Comparison of ENCODE assay signal across 8 cellular contexts in the genomic region with DNA sequence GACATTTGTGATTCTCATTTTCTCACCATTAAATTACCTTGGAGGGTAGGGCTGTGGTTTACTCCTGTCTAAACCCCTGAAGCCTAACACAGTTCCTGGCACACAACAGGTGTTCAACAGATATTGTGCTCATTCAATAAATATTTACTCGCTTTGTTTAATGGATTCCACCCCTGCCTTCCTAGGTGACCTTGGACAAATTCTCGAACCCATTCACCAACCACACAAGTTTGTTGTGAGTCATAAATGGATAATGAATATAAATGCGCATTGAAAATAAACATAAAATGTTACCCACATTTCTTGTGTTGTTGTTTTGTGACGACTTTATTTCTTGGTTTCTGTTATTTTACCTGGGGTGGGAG. TPM values are rescaled to one million over a fixed set of nuclear protein-coding genes. Genes with fewer than 3 reads are reported as not detected.
A peak's percentile ranks its signal among the peaks of the same experiment; 100 is the strongest.
DNase-seq lines count a peak whose midpoint lies in the region; ATAC-seq, FAIRE-seq and TF ChIP-seq lines count a peak whose summit lies in the region.

No MANE protein-coding gene starts in this region.

- CTCF ChIA-PET in RWPE1 (lab: Yijun Ruan, JAX), result interaction anchor here (0.7 to 1.1 kb wide), 2 partner anchors 26 to 1692 kb away, joined by 4 to 6 read pairs; no protein-coding TSS in a partner anchor

- intact Hi-C loops in right cardiac atrium (cut with DNase I) (no loop called here), left ventricle myocardium superior (cut with micrococcal nuclease) (no loop called here), kidney (cut with DNase I) (no loop called here)

- no peak for ATAC-seq in right cardiac atrium
- no peak for ATAC-seq in left ventricle myocardium superior
- no peak for ATAC-seq in GM21381 (IDR thresholded peaks at IDR 0.05; ENCODE audit: unreplicated experiment)
- ATAC-seq in GM18909 (IDR thresholded peaks at IDR 0.05; ENCODE audit: poor library complexity, unreplicated experiment), result no peak
- ATAC-seq in HG03025 (IDR thresholded peaks at IDR 0.05; ENCODE audit: low FRiP score, unreplicated experiment), result no peak

- H3K27ac ChIP-seq in right cardiac atrium (ENCODE audit: low read length) (no peak overlapping the region), RWPE1 (peak overlapping the region; percentile 60; the same call in 1 of the 2 replicates), kidney (ENCODE audit: low read depth in 2 of 2, low read length in 2 of 2) (peak overlapping the region in 1 of 2 donors; percentile 49)

- DNase-seq in right cardiac atrium, result no peak
- DNase-seq in left ventricle myocardium superior, result no peak
- DNase-seq in RWPE1 (ENCODE audit: low spot score), result no peak
- no peak for DNase-seq in kidney
- DNase-seq in NCI-H1694 treated with DMSO at 0.1 percent for 48 hours (lab: John Stamatoyannopoulos, UW), result no peak

- no peaks in the 10 kb centered on the region for H3K27me3 ChIP-seq in right cardiac atrium (ENCODE audit: control insufficient read depth, insufficient read depth)

- TF ChIP-seq CTCF in RWPE1 (conservative IDR thresholded peaks at IDR 0.05; ENCODE audit: low read depth) (no peak), kidney (IDR thresholded peaks at IDR 0.05; ENCODE audit: borderline replicate concordance, extremely low read depth, insufficient read depth) (no peak)

- 23% methylated on average over 4 of the region's 4 CpGs for WGBS in right cardiac atrium

- H3K4me3 ChIP-seq in right cardiac atrium (ENCODE audit: low read length), result peak overlapping the region; percentile 87
- H3K4me3 ChIP-seq in kidney (ENCODE audit: low read length in 2 of 2), result peak overlapping the region; percentile 86 to 99

- FAIRE-seq in kidney (lab: Jason Lieb, UNC), result no peak

- H3K9me3 ChIP-seq in right cardiac atrium (ENCODE audit: control insufficient read depth, low read length), result no peaks in the 10 kb centered on the region
- H3K9me3 ChIP-seq in kidney (ENCODE audit: control insufficient read depth in 1 of 2, low read length in 2 of 2), result no peaks in the 10 kb centered on the region

- peak overlapping the region in 1 of 2 donors; percentile 92 for H3K9ac ChIP-seq in kidney (ENCODE audit: low read length in 2 of 2)

- H3K4me1 ChIP-seq in right cardiac atrium (ENCODE audit: control insufficient read depth, insufficient read depth, low read length), result no peaks in the 10 kb centered on the region
- H3K4me1 ChIP-seq in kidney (ENCODE audit: control insufficient read depth in 1 of 2, insufficient read depth in 1 of 2, low read depth in 1 of 2, low read length in 2 of 2), result peaks cover 27 to 33% of the 10 kb centered on the region in 2 donors

- POLR2A ChIA-PET in RWPE1 (lab: Yijun Ruan, JAX; ENCODE audit: low non-redundant PET), result interaction anchor here (0.6 kb wide), 1 partner anchor 63 kb away, joined by 4 read pairs; no protein-coding TSS in a partner anchor

- H3K36me3 ChIP-seq in kidney (ENCODE audit: control insufficient read depth in 1 of 2, insufficient read depth in 2 of 2, low read length in 2 of 2), result peaks cover 11 to 13% of the 10 kb centered on the region in 2 donors

RNA-seq across cellular contexts. Expression of gene TSFM, which starts 0.4 kb away (rescaled TPM):
- total RNA-seq in right cardiac atrium (10 to 100 TPM; 28.9 to 36.1 (median 33.0) TPM), left ventricle myocardium superior (52.4 TPM), kidney (32.8 TPM)
- polyA plus RNA-seq in right cardiac atrium (50.7 TPM), kidney (ENCODE audit: insufficient read depth, low read depth, low replicate concordance) (84.6 TPM)

RNA-seq across cellular contexts. Expression of gene EEF1AKMT3, which starts 9.8 kb away (rescaled TPM):
- 1 to 10 TPM; 2.1 to 3.1 (median 2.6) TPM for total RNA-seq in right cardiac atrium
- 0.95 TPM for polyA plus RNA-seq in right cardiac atrium
- total RNA-seq in left ventricle myocardium superior, result 1.6 TPM
- 10.4 TPM for total RNA-seq in kidney
- polyA plus RNA-seq in kidney (ENCODE audit: insufficient read depth, low read depth, low replicate concordance), result 15.3 TPM

RNA-seq across cellular contexts. Expression of gene METTL1, which starts 10.3 kb away (rescaled TPM):
- 10 to 100 TPM in 1 of 4 donors, 1 to 10 TPM in 3; 5.7 to 15.8 (median 8.5) TPM for total RNA-seq in right cardiac atrium
- polyA plus RNA-seq in right cardiac atrium, result 6.3 TPM
- total RNA-seq in left ventricle myocardium superior, result 7.5 TPM
- 23.4 TPM for total RNA-seq in kidney
- 69.4 TPM for polyA plus RNA-seq in kidney (ENCODE audit: insufficient read depth, low read depth, low replicate concordance)

RNA-seq across cellular contexts. Expression of gene CYP27B1, which starts 15.3 kb away (rescaled TPM):
- under 1 TPM in 3 of 4 donors, not detected in 1; 0.12 to 0.22 (median 0.14) TPM for total RNA-seq in right cardiac atrium
- 0.18 TPM for polyA plus RNA-seq in right cardiac atrium
- not detected for total RNA-seq in left ventricle myocardium superior
- total RNA-seq in kidney, result 3.5 TPM
- 33.4 TPM for polyA plus RNA-seq in kidney (ENCODE audit: insufficient read depth, low read depth, low replicate concordance)

RNA-seq across cellular contexts. Expression of gene MARCHF9, which starts 27.3 kb away (rescaled TPM):
- total RNA-seq in right cardiac atrium, result 10 to 100 TPM; 15.2 to 17.8 (median 16.4) TPM
- 14.3 TPM for polyA plus RNA-seq in right cardiac atrium
- total RNA-seq in left ventricle myocardium superior, result 15.6 TPM
- 22.9 TPM for total RNA-seq in kidney
- polyA plus RNA-seq in kidney (ENCODE audit: insufficient read depth, low read depth, low replicate concordance), result 38.4 TPM
